27 cellular contexts compared by ENCODE assay signal in genomic region chr12:120136093-120136770, GRCh38.
"Had no signal": no experiment of that assay in that cellular context is flagged by ENCODE, and none has a peak within 500 bp of the region (broad histone marks: within the 10 kb centered on the region; RNA-seq: fewer than 3 reads in every experiment).

No MANE protein-coding gene starts in this region.

- H3K27ac Mint-ChIP-seq: activated B cell treated with CpG ODN at 0.5 μM for 24 hours; activated CD8-positive, alpha-beta memory T cell treated with anti-CD3 and anti-CD28 coated beads, Interleukin-2, amount 10 ng/mL, durations not matched to agents 7 days and 5 days; activated CD8-positive, alpha-beta T cell treated with anti-CD3 and anti-CD28 coated beads, Interleukin-2, amount 10 ng/mL, durations not matched to agents 7 days and 5 days; activated naive CD4-positive, alpha-beta T cell treated with anti-CD3 and anti-CD28 coated beads, Interleukin-2, amount 10 ng/mL, durations not matched to agents 7 days and 5 days; endodermal cell; immature natural killer cell; T-helper 17 cell had no signal

- DNase-seq: activated B cell treated with CpG ODN at 0.5 μM for 24 hours; activated CD4-positive, alpha-beta T cell treated with anti-CD3 and anti-CD28 coated beads, Interleukin-2, amount 50 U/mL, for 1 hour; activated CD8-positive, alpha-beta memory T cell treated with anti-CD3 and anti-CD28 coated beads, Interleukin-2, amount 10 ng/mL, durations not matched to agents 7 days and 5 days; activated CD8-positive, alpha-beta T cell treated with anti-CD3 and anti-CD28 coated beads, Interleukin-2, amount 10 ng/mL, durations not matched to agents 7 days and 5 days; activated gamma-delta T cell; activated naive CD4-positive, alpha-beta T cell treated with anti-CD3 and anti-CD28 coated beads, Interleukin-2, amount 10 ng/mL, durations not matched to agents 7 days and 5 days; central memory CD4-positive, alpha-beta T cell; endodermal cell; foreskin keratinocyte; heart left ventricle; hypothalamus; immature natural killer cell; kidney glomerular epithelial cell; lower lobe of right lung; mesenchymal stem cell; naive thymus-derived CD8-positive, alpha-beta T cell; nucleus accumbens; spleen; stimulated activated naive CD4-positive, alpha-beta T cell treated with Interleukin-2 at 50 U/mL for 16 hours; T-helper 17 cell; T1000 had no signal

- H3K4me3 ChIP-seq: esophagus muscularis mucosa, heart left ventricle, lower lobe of right lung, spleen, thoracic aorta, vagina had no signal

- H3K4me1 ChIP-seq: esophagus muscularis mucosa, foreskin keratinocyte, lower lobe of right lung, vagina had no signal

- H3K9me3 Mint-ChIP-seq: activated B cell treated with CpG ODN at 0.5 μM for 24 hours; activated naive CD4-positive, alpha-beta T cell treated with anti-CD3 and anti-CD28 coated beads, Interleukin-2, amount 10 ng/mL, durations not matched to agents 7 days and 5 days; endodermal cell; immature natural killer cell; naive thymus-derived CD8-positive, alpha-beta T cell; neural crest cell had no signal

- H3K27me3 ChIP-seq: esophagus muscularis mucosa, foreskin keratinocyte, heart left ventricle, spleen, vagina had no signal

- H3K9me3 ChIP-seq: esophagus muscularis mucosa, heart left ventricle, lower lobe of right lung, spleen, thoracic aorta, vagina had no signal

- ATAC-seq: activated CD8-positive, alpha-beta memory T cell treated with anti-CD3 and anti-CD28 coated beads, Interleukin-2, amount 10 ng/mL, durations not matched to agents 7 days and 5 days; activated CD8-positive, alpha-beta T cell treated with anti-CD3 and anti-CD28 coated beads, Interleukin-2, amount 10 ng/mL, durations not matched to agents 7 days and 5 days; foreskin keratinocyte; heart left ventricle; left lobe of liver; lower lobe of right lung; naive thymus-derived CD8-positive, alpha-beta T cell; right cardiac atrium; T-helper 17 cell had no signal

- H3K4me3 Mint-ChIP-seq: activated B cell treated with CpG ODN at 0.5 μM for 24 hours; activated CD8-positive, alpha-beta memory T cell treated with anti-CD3 and anti-CD28 coated beads, Interleukin-2, amount 10 ng/mL, durations not matched to agents 7 days and 5 days; activated CD8-positive, alpha-beta T cell treated with anti-CD3 and anti-CD28 coated beads, Interleukin-2, amount 10 ng/mL, durations not matched to agents 7 days and 5 days; activated naive CD4-positive, alpha-beta T cell treated with anti-CD3 and anti-CD28 coated beads, Interleukin-2, amount 10 ng/mL, durations not matched to agents 7 days and 5 days; endodermal cell; immature natural killer cell; naive thymus-derived CD8-positive, alpha-beta T cell; neural crest cell; T-helper 17 cell had no signal

- H3K27me3 Mint-ChIP-seq: activated B cell treated with CpG ODN at 0.5 μM for 24 hours; activated CD8-positive, alpha-beta memory T cell treated with anti-CD3 and anti-CD28 coated beads, Interleukin-2, amount 10 ng/mL, durations not matched to agents 7 days and 5 days; activated naive CD4-positive, alpha-beta T cell treated with anti-CD3 and anti-CD28 coated beads, Interleukin-2, amount 10 ng/mL, durations not matched to agents 7 days and 5 days; naive thymus-derived CD8-positive, alpha-beta T cell; T-helper 17 cell had no signal

- H3K4me1 Mint-ChIP-seq: activated naive CD4-positive, alpha-beta T cell treated with anti-CD3 and anti-CD28 coated beads, Interleukin-2, amount 10 ng/mL, durations not matched to agents 7 days and 5 days; endodermal cell; immature natural killer cell; neural crest cell had no signal

- H3K27ac ChIP-seq: esophagus muscularis mucosa, foreskin keratinocyte, heart left ventricle, lower lobe of right lung, spleen, thoracic aorta, vagina had no signal
